19 cellular contexts compared by ENCODE assay signal in genomic region chr20:48813930-48814546, GRCh38. TPM values are rescaled to one million over a fixed set of nuclear protein-coding genes. Genes with fewer than 3 reads are reported as not detected.
DNase-seq lines count a peak whose midpoint lies in the region.
"Had no signal": no experiment of that assay in that cellular context is flagged by ENCODE, and none has a peak within 500 bp of the region (broad histone marks: within the 10 kb centered on the region; RNA-seq: fewer than 3 reads in every experiment).

No MANE protein-coding gene starts in this region.

- H3K27ac ChIP-seq in CD4-positive, alpha-beta memory T cell (ENCODE audit: low read depth, low read length), result peak overlapping the region; percentile 75
- H3K27ac ChIP-seq in SJSA1, result peak overlapping the region; percentile 11; the same call in 1 of the 2 replicates
- peak overlapping the region; percentile 11 for H3K27ac ChIP-seq in effector memory CD4-positive, alpha-beta T cell (ENCODE audit: insufficient read depth, low read length, poor library complexity, severe bottlenecking)
- peak overlapping the region; percentile 76 for H3K27ac ChIP-seq in temporal lobe (ENCODE audit: low read depth, low read length)

- POLR2A ChIA-PET in CD4-positive, alpha-beta memory T cell (lab: Charles Lee; ENCODE audit: partially characterized antibody), result interaction anchor here (0.9 to 1.8 kb wide), 4 partner anchors 13 to 63 kb away, joined by 3 to 6 read pairs (median 4); partner anchors contain the start of gene PREX1

- no peak overlapping the region for H3K4me3 ChIP-seq in CD4-positive, alpha-beta memory T cell (ENCODE audit: low read length in 2 of 2)
- H3K4me3 ChIP-seq in SJSA1, result no peak overlapping the region
- H3K4me3 ChIP-seq in effector memory CD4-positive, alpha-beta T cell (ENCODE audit: insufficient read depth, low read depth, low read length, poor library complexity, severe bottlenecking), result no peak overlapping the region
- H3K4me3 ChIP-seq: GM23338, HAP-1 had no signal

- H3K27ac Mint-ChIP-seq in CD4-positive, alpha-beta memory T cell, result no peak overlapping the region
- H3K27ac Mint-ChIP-seq: GM23338 had no signal

- no peak overlapping the region for H3K4me3 Mint-ChIP-seq in CD4-positive, alpha-beta memory T cell
- H3K4me3 Mint-ChIP-seq: GM23338 had no signal

- H3K36me3 ChIP-seq in CD4-positive, alpha-beta memory T cell (ENCODE audit: insufficient read depth, low read length), result no peaks in the 10 kb centered on the region
- H3K36me3 ChIP-seq in SJSA1, result peaks cover 5% of the 10 kb centered on the region; the same call in 1 of the 2 replicates
- no peaks in the 10 kb centered on the region for H3K36me3 ChIP-seq in effector memory CD4-positive, alpha-beta T cell (ENCODE audit: control insufficient read depth, insufficient read depth, low read length)
- H3K36me3 ChIP-seq: HAP-1 had no signal

- DNase-seq in CD4-positive, alpha-beta memory T cell, result no peak
- peak; percentile 72 for DNase-seq in SJSA1 (ENCODE audit: low read depth in 1 of 2, low spot score in 2 of 2)
- no peak for DNase-seq in effector memory CD4-positive, alpha-beta T cell
- DNase-seq in islet precursor cell, result no peak
- no peak for DNase-seq in NCI-H345 (lab: John Stamatoyannopoulos, UW)
- no peak for DNase-seq in NOMO-1 (lab: John Stamatoyannopoulos, UW; ENCODE audit: unreplicated experiment in 2 of 2)
- DNase-seq: ACHN; DMS53; GF-D8; Karpas-422; MV-4-11; NCI-H1694 treated with DMSO at 0.1 percent for 48 hours; NCI-H446 treated with DMSO at 0.1 percent for 48 hours; NCI-H69; NK-92 treated with Interleukin-12 subunit alpha and Interleukin-12 subunit beta, amount 100 ng/mL, for 24 hours had no signal

- H3K4me1 ChIP-seq in CD4-positive, alpha-beta memory T cell (ENCODE audit: insufficient read depth, low read length), result peaks cover 92% of the 10 kb centered on the region
- H3K4me1 ChIP-seq in SJSA1 (replicated peaks), result peaks cover 16% of the 10 kb centered on the region
- peaks cover 76% of the 10 kb centered on the region for H3K4me1 ChIP-seq in effector memory CD4-positive, alpha-beta T cell (ENCODE audit: control insufficient read depth, insufficient read depth, low read length, poor library complexity, severe bottlenecking)
- H3K4me1 ChIP-seq: HAP-1 had no signal

- H3K36me3 Mint-ChIP-seq in CD4-positive, alpha-beta memory T cell, result peaks cover 0 to 23% of the 10 kb centered on the region in 2 donors

- no peaks in the 10 kb centered on the region for H3K27me3 Mint-ChIP-seq in CD4-positive, alpha-beta memory T cell
- H3K27me3 Mint-ChIP-seq: IgD-negative memory B cell had no signal

- no peaks in the 10 kb centered on the region for H3K27me3 ChIP-seq in CD4-positive, alpha-beta memory T cell (ENCODE audit: insufficient read depth, low read length)
- no peaks in the 10 kb centered on the region for H3K27me3 ChIP-seq in SJSA1 (replicated peaks)
- no peaks in the 10 kb centered on the region for H3K27me3 ChIP-seq in effector memory CD4-positive, alpha-beta T cell (replicated peaks; ENCODE audit: control insufficient read depth, insufficient read depth, low read length, poor library complexity, severe bottlenecking)

- H3K9me3 ChIP-seq in CD4-positive, alpha-beta memory T cell (ENCODE audit: control insufficient read depth in 1 of 2, low read length in 2 of 2), result no peaks in the 10 kb centered on the region
- H3K9me3 ChIP-seq in SJSA1 (replicated peaks), result peaks cover 8% of the 10 kb centered on the region
- H3K9me3 ChIP-seq in effector memory CD4-positive, alpha-beta T cell (ENCODE audit: control insufficient read depth, low read length), result no peaks in the 10 kb centered on the region
- H3K9me3 ChIP-seq: HAP-1 had no signal

- H3K9me3 Mint-ChIP-seq in CD4-positive, alpha-beta memory T cell, result no peaks in the 10 kb centered on the region
- H3K9me3 Mint-ChIP-seq: GM23338, IgD-negative memory B cell had no signal

- intact Hi-C loops in CD4-positive, alpha-beta memory T cell (cut with micrococcal nuclease), result loop anchor here (2.0 kb wide), 1 partner anchor 13 kb away; the partner anchor contains the start of gene PREX1

- CTCF ChIA-PET in CD4-positive, alpha-beta memory T cell (lab: Charles Lee; ENCODE audit: partially characterized antibody), result interaction anchor here (1.3 to 1.6 kb wide), 3 partner anchors 32 to 54 kb away, joined by 3 to 4 read pairs (median 4); no protein-coding TSS in a partner anchor

- H3K4me1 Mint-ChIP-seq in CD4-positive, alpha-beta memory T cell, result peaks cover 13 to 49% (median 28%) of the 10 kb centered on the region in 4 donors

RNA-seq across cellular contexts. Expression of gene PREX1, which starts 13.8 kb away (rescaled TPM):
- 100 to 1,000 TPM; 164 to 165 TPM for total RNA-seq in CD4-positive, alpha-beta memory T cell
- polyA plus RNA-seq in CD4-positive, alpha-beta memory T cell, result 10 to 100 TPM; 10.6 to 79.6 TPM
- 27.5 and 34.3 TPM in 2 replicates for total RNA-seq in SJSA1 (2014; rRNA removed; shearing (Covaris generic))
- total RNA-seq in temporal lobe, result 16.0 TPM

Comparison
In these comparisons a context has a peak if more than half of its experiments do, and no peak if none do; other contexts are left out.
1. DNase-seq: peak in SJSA1 (2 of 2); none in CD4-positive, alpha-beta memory T cell (0 of 5), effector memory CD4-positive, alpha-beta T cell (0 of 3), islet precursor cell (single experiment), NCI-H345 (single experiment) and NOMO-1 (0 of 2).
2. H3K27ac ChIP-seq: peak in every context shown above with its lines; median percentile 76 in temporal lobe; 75 in CD4-positive, alpha-beta memory T cell; 11 in SJSA1; 11 in effector memory CD4-positive, alpha-beta T cell.